ENCODE assay signal across 1 cellular context in the genomic region with DNA sequence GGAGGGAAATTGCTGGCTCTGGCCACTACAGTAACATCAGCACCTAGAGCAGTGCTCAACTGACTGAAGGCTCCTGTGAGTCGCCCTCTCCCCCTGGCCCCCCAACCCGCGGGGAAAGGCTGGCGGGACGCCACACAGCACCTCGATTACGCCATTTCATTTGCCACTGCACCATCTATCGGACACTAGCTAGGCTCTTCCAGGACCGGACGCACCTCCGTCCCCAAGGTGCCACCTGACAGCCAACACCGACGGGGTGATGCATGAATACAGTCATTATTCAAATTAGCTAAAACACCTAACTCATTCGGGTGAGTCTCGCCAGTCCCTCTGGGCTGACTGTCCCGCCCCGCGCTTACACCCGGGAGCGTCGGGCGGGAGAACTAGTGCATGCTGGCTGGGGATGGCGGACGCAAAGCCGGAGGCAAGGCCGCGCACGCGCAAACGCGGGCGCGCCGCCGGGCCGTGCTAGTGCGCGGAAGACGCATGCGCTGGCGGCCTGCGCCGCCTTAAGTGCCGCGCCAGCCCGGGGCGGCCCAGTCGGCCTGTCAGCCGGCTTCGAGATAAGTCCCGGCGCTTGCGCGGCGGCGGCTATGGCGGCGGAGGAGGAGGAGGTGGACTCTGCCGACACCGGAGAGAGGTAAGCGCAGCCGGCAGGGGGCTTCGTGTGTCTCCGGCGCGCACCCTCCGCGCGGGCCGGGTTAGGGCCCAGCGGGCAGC.
TF ChIP-seq lines count a peak whose summit lies in the region.

A gene (plus strand): TSS at position 539 of the 720 bp plus-strand sequence. CDS start 55 bp downstream, at position 594.

TF ChIP-seq in K562, 482 proteins besides CTCF, POLR2A, EP300 and RAD21 (continued from another document and continues in another):
- TF ChIP-seq, protein P1, sequence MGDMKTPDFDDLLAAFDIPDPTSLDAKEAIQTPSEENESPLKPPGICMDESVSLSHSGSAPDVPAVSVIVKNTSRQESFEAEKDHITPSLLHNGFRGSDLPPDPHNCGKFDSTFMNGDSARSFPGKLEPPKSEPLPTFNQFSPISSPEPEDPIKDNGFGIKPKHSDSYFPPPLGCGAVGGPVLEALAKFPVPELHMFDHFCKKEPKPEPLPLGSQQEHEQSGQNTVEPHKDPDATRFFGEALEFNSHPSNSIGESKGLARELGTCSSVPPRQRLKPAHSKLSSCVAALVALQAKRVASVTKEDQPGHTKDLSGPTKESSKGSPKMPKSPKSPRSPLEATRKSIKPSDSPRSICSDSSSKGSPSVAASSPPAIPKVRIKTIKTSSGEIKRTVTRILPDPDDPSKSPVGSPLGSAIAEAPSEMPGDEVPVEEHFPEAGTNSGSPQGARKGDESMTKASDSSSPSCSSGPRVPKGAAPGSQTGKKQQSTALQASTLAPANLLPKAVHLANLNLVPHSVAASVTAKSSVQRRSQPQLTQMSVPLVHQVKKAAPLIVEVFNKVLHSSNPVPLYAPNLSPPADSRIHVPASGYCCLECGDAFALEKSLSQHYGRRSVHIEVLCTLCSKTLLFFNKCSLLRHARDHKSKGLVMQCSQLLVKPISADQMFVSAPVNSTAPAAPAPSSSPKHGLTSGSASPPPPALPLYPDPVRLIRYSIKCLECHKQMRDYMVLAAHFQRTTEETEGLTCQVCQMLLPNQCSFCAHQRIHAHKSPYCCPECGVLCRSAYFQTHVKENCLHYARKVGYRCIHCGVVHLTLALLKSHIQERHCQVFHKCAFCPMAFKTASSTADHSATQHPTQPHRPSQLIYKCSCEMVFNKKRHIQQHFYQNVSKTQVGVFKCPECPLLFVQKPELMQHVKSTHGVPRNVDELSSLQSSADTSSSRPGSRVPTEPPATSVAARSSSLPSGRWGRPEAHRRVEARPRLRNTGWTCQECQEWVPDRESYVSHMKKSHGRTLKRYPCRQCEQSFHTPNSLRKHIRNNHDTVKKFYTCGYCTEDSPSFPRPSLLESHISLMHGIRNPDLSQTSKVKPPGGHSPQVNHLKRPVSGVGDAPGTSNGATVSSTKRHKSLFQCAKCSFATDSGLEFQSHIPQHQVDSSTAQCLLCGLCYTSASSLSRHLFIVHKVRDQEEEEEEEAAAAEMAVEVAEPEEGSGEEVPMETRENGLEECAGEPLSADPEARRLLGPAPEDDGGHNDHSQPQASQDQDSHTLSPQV (IDR thresholded peaks at IDR 0.05): no peak
- TF ChIP-seq RHOXF2B (CRISPR knock-in tag; conservative IDR thresholded peaks at IDR 0.05) (no peak), ZNF146 (CRISPR knock-in tag; IDR thresholded peaks at IDR 0.05; ENCODE audit: unreplicated experiment) (no peak), ZKSCAN3 (CRISPR knock-in tag; IDR thresholded peaks at IDR 0.05) (no peak), IFI16 (CRISPR knock-in tag; IDR thresholded peaks at IDR 0.05) (peak; percentile 33; the same call in 1 of the 2 replicates), CHCHD3 (CRISPR knock-in tag; IDR thresholded peaks at IDR 0.05) (peak; percentile 95), HMG20B (CRISPR knock-in tag; IDR thresholded peaks at IDR 0.05) (no peak), KLF10 (CRISPR knock-in tag; IDR thresholded peaks at IDR 0.05) (no peak), NCOA1 (IDR thresholded peaks at IDR 0.05; ENCODE audit: low read depth) (peak; percentile 32; the same call in 1 of the 2 replicates), SMARCC2 (IDR thresholded peaks at IDR 0.05; ENCODE audit: low read depth) (no peak), ZNF584 (CRISPR knock-in tag; IDR thresholded peaks at IDR 0.05; ENCODE audit: low read depth) (no peak; the same call in 1 of the 2 replicates), SAP30 (IDR thresholded peaks at IDR 0.05; ENCODE audit: borderline replicate concordance, insufficient read depth, low read depth, low read length, poor library complexity, severe bottlenecking) (no peak), ZNF212 (CRISPR knock-in tag; IDR thresholded peaks at IDR 0.05) (peak; percentile 80; the same call in 1 of the 2 replicates), HNRNPK (IDR thresholded peaks at IDR 0.05; ENCODE audit: low read depth, low read length, poor library complexity, severe bottlenecking) (peak; percentile 80), GTF2F1 (IDR thresholded peaks at IDR 0.05; ENCODE audit: low read depth, low read length) (peak; percentile 90), NFE2 (IDR thresholded peaks at IDR 0.05; ENCODE audit: low read depth) (peak; percentile 25; the same call in 1 of the 2 replicates), CBFB (CRISPR knock-in tag; IDR thresholded peaks at IDR 0.05) (0 out of 2 replicates have a peak, but pooled peaks have one; percentile 29), TSC22D4 (tag; IDR thresholded peaks at IDR 0.05) (no peak), ZNF830 (CRISPR knock-in tag; IDR thresholded peaks at IDR 0.05) (peak; percentile 90; the same call in 1 of the 2 replicates), TEAD2 (tag; IDR thresholded peaks at IDR 0.05) (no peak), ARNT (IDR thresholded peaks at IDR 0.05) (peak in 1 of 2 experiments; percentile 31; a peak in 1 of 4 replicates), HMG20A (CRISPR knock-in tag; conservative IDR thresholded peaks at IDR 0.05) (no peak), HIVEP1 (CRISPR knock-in tag; IDR thresholded peaks at IDR 0.05) (peak; percentile 75; the same call in 1 of the 2 replicates)
- TF ChIP-seq, protein P2, sequence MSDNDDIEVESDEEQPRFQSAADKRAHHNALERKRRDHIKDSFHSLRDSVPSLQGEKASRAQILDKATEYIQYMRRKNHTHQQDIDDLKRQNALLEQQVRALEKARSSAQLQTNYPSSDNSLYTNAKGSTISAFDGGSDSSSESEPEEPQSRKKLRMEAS (CRISPR knock-in tag; IDR thresholded peaks at IDR 0.05): peak; percentile 95
- TF ChIP-seq, protein P3, sequence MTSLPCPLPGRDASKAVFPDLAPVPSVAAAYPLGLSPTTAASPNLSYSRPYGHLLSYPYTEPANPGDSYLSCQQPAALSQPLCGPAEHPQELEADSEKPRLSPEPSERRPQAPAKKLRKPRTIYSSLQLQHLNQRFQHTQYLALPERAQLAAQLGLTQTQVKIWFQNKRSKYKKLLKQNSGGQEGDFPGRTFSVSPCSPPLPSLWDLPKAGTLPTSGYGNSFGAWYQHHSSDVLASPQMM (CRISPR knock-in tag; IDR thresholded peaks at IDR 0.05): no peak
- TF ChIP-seq, protein P4, sequence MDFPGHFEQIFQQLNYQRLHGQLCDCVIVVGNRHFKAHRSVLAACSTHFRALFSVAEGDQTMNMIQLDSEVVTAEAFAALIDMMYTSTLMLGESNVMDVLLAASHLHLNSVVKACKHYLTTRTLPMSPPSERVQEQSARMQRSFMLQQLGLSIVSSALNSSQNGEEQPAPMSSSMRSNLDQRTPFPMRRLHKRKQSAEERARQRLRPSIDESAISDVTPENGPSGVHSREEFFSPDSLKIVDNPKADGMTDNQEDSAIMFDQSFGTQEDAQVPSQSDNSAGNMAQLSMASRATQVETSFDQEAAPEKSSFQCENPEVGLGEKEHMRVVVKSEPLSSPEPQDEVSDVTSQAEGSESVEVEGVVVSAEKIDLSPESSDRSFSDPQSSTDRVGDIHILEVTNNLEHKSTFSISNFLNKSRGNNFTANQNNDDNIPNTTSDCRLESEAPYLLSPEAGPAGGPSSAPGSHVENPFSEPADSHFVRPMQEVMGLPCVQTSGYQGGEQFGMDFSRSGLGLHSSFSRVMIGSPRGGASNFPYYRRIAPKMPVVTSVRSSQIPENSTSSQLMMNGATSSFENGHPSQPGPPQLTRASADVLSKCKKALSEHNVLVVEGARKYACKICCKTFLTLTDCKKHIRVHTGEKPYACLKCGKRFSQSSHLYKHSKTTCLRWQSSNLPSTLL (IDR thresholded peaks at IDR 0.05): no peak
- TF ChIP-seq, protein P5, sequence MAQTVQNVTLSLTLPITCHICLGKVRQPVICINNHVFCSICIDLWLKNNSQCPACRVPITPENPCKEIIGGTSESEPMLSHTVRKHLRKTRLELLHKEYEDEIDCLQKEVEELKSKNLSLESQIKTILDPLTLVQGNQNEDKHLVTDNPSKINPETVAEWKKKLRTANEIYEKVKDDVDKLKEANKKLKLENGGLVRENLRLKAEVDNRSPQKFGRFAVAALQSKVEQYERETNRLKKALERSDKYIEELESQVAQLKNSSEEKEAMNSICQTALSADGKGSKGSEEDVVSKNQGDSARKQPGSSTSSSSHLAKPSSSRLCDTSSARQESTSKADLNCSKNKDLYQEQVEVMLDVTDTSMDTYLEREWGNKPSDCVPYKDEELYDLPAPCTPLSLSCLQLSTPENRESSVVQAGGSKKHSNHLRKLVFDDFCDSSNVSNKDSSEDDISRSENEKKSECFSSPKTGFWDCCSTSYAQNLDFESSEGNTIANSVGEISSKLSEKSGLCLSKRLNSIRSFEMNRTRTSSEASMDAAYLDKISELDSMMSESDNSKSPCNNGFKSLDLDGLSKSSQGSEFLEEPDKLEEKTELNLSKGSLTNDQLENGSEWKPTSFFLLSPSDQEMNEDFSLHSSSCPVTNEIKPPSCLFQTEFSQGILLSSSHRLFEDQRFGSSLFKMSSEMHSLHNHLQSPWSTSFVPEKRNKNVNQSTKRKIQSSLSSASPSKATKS (CRISPR knock-in tag; IDR thresholded peaks at IDR 0.05): 0 out of 2 replicates have a peak, but pooled peaks have one; percentile 40
- TF ChIP-seq, protein P6, sequence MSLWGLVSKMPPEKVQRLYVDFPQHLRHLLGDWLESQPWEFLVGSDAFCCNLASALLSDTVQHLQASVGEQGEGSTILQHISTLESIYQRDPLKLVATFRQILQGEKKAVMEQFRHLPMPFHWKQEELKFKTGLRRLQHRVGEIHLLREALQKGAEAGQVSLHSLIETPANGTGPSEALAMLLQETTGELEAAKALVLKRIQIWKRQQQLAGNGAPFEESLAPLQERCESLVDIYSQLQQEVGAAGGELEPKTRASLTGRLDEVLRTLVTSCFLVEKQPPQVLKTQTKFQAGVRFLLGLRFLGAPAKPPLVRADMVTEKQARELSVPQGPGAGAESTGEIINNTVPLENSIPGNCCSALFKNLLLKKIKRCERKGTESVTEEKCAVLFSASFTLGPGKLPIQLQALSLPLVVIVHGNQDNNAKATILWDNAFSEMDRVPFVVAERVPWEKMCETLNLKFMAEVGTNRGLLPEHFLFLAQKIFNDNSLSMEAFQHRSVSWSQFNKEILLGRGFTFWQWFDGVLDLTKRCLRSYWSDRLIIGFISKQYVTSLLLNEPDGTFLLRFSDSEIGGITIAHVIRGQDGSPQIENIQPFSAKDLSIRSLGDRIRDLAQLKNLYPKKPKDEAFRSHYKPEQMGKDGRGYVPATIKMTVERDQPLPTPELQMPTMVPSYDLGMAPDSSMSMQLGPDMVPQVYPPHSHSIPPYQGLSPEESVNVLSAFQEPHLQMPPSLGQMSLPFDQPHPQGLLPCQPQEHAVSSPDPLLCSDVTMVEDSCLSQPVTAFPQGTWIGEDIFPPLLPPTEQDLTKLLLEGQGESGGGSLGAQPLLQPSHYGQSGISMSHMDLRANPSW (CRISPR knock-in tag; IDR thresholded peaks at IDR 0.05): no peak; the same call in 1 of the 2 replicates
- TF ChIP-seq, protein P7, sequence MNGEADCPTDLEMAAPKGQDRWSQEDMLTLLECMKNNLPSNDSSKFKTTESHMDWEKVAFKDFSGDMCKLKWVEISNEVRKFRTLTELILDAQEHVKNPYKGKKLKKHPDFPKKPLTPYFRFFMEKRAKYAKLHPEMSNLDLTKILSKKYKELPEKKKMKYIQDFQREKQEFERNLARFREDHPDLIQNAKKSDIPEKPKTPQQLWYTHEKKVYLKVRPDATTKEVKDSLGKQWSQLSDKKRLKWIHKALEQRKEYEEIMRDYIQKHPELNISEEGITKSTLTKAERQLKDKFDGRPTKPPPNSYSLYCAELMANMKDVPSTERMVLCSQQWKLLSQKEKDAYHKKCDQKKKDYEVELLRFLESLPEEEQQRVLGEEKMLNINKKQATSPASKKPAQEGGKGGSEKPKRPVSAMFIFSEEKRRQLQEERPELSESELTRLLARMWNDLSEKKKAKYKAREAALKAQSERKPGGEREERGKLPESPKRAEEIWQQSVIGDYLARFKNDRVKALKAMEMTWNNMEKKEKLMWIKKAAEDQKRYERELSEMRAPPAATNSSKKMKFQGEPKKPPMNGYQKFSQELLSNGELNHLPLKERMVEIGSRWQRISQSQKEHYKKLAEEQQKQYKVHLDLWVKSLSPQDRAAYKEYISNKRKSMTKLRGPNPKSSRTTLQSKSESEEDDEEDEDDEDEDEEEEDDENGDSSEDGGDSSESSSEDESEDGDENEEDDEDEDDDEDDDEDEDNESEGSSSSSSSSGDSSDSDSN (IDR thresholded peaks at IDR 0.05; ENCODE audit: borderline replicate concordance in 1 of 2, low read depth in 2 of 2, low read length in 2 of 2): peak in 1 of 2 experiments; percentile 91; a peak in 2 of 4 replicates
- TF ChIP-seq, protein P8, sequence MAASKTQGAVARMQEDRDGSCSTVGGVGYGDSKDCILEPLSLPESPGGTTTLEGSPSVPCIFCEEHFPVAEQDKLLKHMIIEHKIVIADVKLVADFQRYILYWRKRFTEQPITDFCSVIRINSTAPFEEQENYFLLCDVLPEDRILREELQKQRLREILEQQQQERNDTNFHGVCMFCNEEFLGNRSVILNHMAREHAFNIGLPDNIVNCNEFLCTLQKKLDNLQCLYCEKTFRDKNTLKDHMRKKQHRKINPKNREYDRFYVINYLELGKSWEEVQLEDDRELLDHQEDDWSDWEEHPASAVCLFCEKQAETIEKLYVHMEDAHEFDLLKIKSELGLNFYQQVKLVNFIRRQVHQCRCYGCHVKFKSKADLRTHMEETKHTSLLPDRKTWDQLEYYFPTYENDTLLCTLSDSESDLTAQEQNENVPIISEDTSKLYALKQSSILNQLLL (CRISPR knock-in tag; IDR thresholded peaks at IDR 0.05; ENCODE audit: borderline replicate concordance): 0 out of 2 replicates have a peak, but pooled peaks have one; percentile 0
- TF ChIP-seq, protein P9, sequence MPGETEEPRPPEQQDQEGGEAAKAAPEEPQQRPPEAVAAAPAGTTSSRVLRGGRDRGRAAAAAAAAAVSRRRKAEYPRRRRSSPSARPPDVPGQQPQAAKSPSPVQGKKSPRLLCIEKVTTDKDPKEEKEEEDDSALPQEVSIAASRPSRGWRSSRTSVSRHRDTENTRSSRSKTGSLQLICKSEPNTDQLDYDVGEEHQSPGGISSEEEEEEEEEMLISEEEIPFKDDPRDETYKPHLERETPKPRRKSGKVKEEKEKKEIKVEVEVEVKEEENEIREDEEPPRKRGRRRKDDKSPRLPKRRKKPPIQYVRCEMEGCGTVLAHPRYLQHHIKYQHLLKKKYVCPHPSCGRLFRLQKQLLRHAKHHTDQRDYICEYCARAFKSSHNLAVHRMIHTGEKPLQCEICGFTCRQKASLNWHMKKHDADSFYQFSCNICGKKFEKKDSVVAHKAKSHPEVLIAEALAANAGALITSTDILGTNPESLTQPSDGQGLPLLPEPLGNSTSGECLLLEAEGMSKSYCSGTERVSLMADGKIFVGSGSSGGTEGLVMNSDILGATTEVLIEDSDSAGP (CRISPR knock-in tag; IDR thresholded peaks at IDR 0.05): peak; percentile 65; the same call in 1 of the 2 replicates
